1 cellular context compared by ENCODE assay signal in genomic region chr19:39445258-39446071, GRCh38.
TF ChIP-seq lines count a peak whose summit lies in the region.

Gene SUPT5H (plus strand): TSS chr19:39445582. CDS start chr19:39445891, 309 bp downstream.

TF ChIP-seq in HepG2, 621 proteins besides CTCF, POLR2A, EP300 and RAD21 (continued from another document and continues in another):
- TF ChIP-seq KAT2B (IDR thresholded peaks at IDR 0.05; ENCODE audit: borderline replicate concordance, low read depth, low read length) (no peak), ZNF432 (CRISPR knock-in tag; IDR thresholded peaks at IDR 0.05; ENCODE audit: borderline replicate concordance) (no peak), SP1 (IDR thresholded peaks at IDR 0.05) (peak; percentile 90), SP1 (CRISPR knock-in tag; IDR thresholded peaks at IDR 0.05) (peak; percentile 52; the same call in 1 of the 2 replicates), SP5 (CRISPR knock-in tag; IDR thresholded peaks at IDR 0.05; ENCODE audit: borderline replicate concordance, low read depth) (peak; percentile 55; the same call in 1 of the 2 replicates), SAP130 (CRISPR knock-in tag; IDR thresholded peaks at IDR 0.05; ENCODE audit: low read depth) (peak; percentile 99), ZNF251 (CRISPR knock-in tag; IDR thresholded peaks at IDR 0.05) (no peak), ZNF430 (CRISPR knock-in tag; IDR thresholded peaks at IDR 0.05) (no peak), ZNF878 (CRISPR knock-in tag; IDR thresholded peaks at IDR 0.05) (peak; percentile 25), ATRX (CRISPR knock-in tag; IDR thresholded peaks at IDR 0.05; ENCODE audit: borderline replicate concordance) (no peak), KLF15 (CRISPR knock-in tag; IDR thresholded peaks at IDR 0.05; ENCODE audit: borderline replicate concordance) (0 out of 2 replicates have a peak, but pooled peaks have one; percentile 49), NR0B2 (CRISPR knock-in tag; IDR thresholded peaks at IDR 0.05) (peak; percentile 79; the same call in 1 of the 2 replicates), ZNF484 (CRISPR knock-in tag; IDR thresholded peaks at IDR 0.05; ENCODE audit: borderline replicate concordance, low read depth) (no peak), ZNF354B (CRISPR knock-in tag; IDR thresholded peaks at IDR 0.05) (no peak; the same call in 1 of the 2 replicates), AHDC1 (CRISPR knock-in tag; IDR thresholded peaks at IDR 0.05; ENCODE audit: borderline replicate concordance) (no peak), NRL (CRISPR knock-in tag; IDR thresholded peaks at IDR 0.05; ENCODE audit: borderline replicate concordance) (peak; percentile 89), SOX6 (IDR thresholded peaks at IDR 0.05) (no peak), SOX6 (CRISPR knock-in tag; IDR thresholded peaks at IDR 0.05) (peak; percentile 71), NAIF1 (CRISPR knock-in tag; IDR thresholded peaks at IDR 0.05; ENCODE audit: borderline replicate concordance) (no peak), DMAP1 (CRISPR knock-in tag; IDR thresholded peaks at IDR 0.05) (peak; percentile 92), ZNF747 (CRISPR knock-in tag; IDR thresholded peaks at IDR 0.05; ENCODE audit: borderline replicate concordance) (0 out of 2 replicates have a peak, but pooled peaks have one; percentile 5), ZBTB14 (CRISPR knock-in tag; IDR thresholded peaks at IDR 0.05) (no peak), CAMTA2 (CRISPR knock-in tag; IDR thresholded peaks at IDR 0.05; ENCODE audit: borderline replicate concordance) (peak; percentile 84; the same call in 1 of the 2 replicates), IKZF5 (CRISPR knock-in tag; IDR thresholded peaks at IDR 0.05) (peak; percentile 75; the same call in 1 of the 2 replicates), ZNF547 (CRISPR knock-in tag; IDR thresholded peaks at IDR 0.05) (peak; percentile 95; the same call in 1 of the 2 replicates), SMC3 (IDR thresholded peaks at IDR 0.05; ENCODE audit: low read length) (no peak), TOPORS (CRISPR knock-in tag; IDR thresholded peaks at IDR 0.05) (no peak), ZNF546 (CRISPR knock-in tag; conservative IDR thresholded peaks at IDR 0.05) (peak; percentile 86; the same call in 1 of the 2 replicates), ZNF253 (CRISPR knock-in tag; IDR thresholded peaks at IDR 0.05; ENCODE audit: borderline replicate concordance) (no peak), FOSL2 (CRISPR knock-in tag; IDR thresholded peaks at IDR 0.05) (peak; percentile 46; the same call in 1 of the 2 replicates), ZMYM3 (CRISPR knock-in tag; IDR thresholded peaks at IDR 0.05) (peak; percentile 44; the same call in 1 of the 2 replicates), CENPX (CRISPR knock-in tag; IDR thresholded peaks at IDR 0.05) (no peak), TCF12 (IDR thresholded peaks at IDR 0.05) (no peak), TCF12 (CRISPR knock-in tag; IDR thresholded peaks at IDR 0.05) (no peak), USF2 (IDR thresholded peaks at IDR 0.05; ENCODE audit: low read depth, low read length) (no peak; the same call in 1 of the 2 replicates), USF2 (CRISPR knock-in tag; IDR thresholded peaks at IDR 0.05; ENCODE audit: borderline replicate concordance) (no peak), U2AF1 (optimal IDR thresholded peaks at IDR 0.05; ENCODE audit: low read depth, low read length) (no peak), ZNF552 (CRISPR knock-in tag; IDR thresholded peaks at IDR 0.05; ENCODE audit: borderline replicate concordance) (no peak; the same call in 1 of the 2 replicates), FOXK2 (IDR thresholded peaks at IDR 0.05) (peak; percentile 48; the same call in 1 of the 2 replicates), RXRB (CRISPR knock-in tag; IDR thresholded peaks at IDR 0.05; ENCODE audit: borderline replicate concordance) (peak; percentile 86), BCL3 (CRISPR knock-in tag; IDR thresholded peaks at IDR 0.05) (peak; percentile 82), ZC3H4 (CRISPR knock-in tag; IDR thresholded peaks at IDR 0.05; ENCODE audit: borderline replicate concordance) (no peak), CENPT (CRISPR knock-in tag; IDR thresholded peaks at IDR 0.05; ENCODE audit: low read depth) (no peak), ZBED4 (CRISPR knock-in tag; IDR thresholded peaks at IDR 0.05; ENCODE audit: borderline replicate concordance) (peak; percentile 66; the same call in 1 of the 2 replicates), THAP11 (CRISPR knock-in tag; IDR thresholded peaks at IDR 0.05) (peak; percentile 95), MIXL1 (CRISPR knock-in tag; IDR thresholded peaks at IDR 0.05) (peak; percentile 72), SSRP1 (CRISPR knock-in tag; IDR thresholded peaks at IDR 0.05) (no peak), STAT6 (CRISPR knock-in tag; IDR thresholded peaks at IDR 0.05; ENCODE audit: borderline replicate concordance) (no peak), TP53 (CRISPR knock-in tag; conservative IDR thresholded peaks at IDR 0.05) (no peak), SAFB2 (CRISPR knock-in tag; IDR thresholded peaks at IDR 0.05; ENCODE audit: borderline replicate concordance, low read depth) (no peak; the same call in 1 of the 2 replicates), AHR (CRISPR knock-in tag; IDR thresholded peaks at IDR 0.05) (no peak)
